Comparison of ENCODE assay signal across 1 cellular context in the genomic region with DNA sequence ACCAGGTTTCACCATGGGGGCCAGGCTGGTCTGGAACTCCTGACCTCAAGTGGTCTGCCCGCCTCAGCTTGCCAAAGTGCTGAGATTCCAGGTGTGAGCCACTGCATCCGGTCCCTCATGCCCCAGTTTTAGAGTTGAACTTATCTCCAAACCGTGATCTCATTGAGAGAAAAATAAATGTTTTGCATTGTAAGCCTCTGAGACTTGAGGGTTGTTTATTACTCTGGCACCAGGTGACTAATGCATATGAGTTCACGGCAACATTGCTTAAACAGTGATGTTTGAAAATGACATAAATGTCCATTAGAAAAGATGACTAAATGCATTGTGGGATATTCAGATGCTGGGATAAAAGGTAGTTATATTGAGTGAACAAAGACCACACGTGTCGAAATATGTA.
TF ChIP-seq lines count a peak whose summit lies in the region.

No MANE protein-coding gene starts in this region.

TF ChIP-seq in IMR-90, 13 proteins besides CTCF, POLR2A, EP300 and RAD21 (continued from another document):
- TF ChIP-seq, protein P1, sequence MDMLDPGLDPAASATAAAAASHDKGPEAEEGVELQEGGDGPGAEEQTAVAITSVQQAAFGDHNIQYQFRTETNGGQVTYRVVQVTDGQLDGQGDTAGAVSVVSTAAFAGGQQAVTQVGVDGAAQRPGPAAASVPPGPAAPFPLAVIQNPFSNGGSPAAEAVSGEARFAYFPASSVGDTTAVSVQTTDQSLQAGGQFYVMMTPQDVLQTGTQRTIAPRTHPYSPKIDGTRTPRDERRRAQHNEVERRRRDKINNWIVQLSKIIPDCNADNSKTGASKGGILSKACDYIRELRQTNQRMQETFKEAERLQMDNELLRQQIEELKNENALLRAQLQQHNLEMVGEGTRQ (IDR thresholded peaks at IDR 0.05; ENCODE audit: low read depth, low read length): peak; percentile 15; the same call in 1 of the 2 replicates
- TF ChIP-seq, protein P2, sequence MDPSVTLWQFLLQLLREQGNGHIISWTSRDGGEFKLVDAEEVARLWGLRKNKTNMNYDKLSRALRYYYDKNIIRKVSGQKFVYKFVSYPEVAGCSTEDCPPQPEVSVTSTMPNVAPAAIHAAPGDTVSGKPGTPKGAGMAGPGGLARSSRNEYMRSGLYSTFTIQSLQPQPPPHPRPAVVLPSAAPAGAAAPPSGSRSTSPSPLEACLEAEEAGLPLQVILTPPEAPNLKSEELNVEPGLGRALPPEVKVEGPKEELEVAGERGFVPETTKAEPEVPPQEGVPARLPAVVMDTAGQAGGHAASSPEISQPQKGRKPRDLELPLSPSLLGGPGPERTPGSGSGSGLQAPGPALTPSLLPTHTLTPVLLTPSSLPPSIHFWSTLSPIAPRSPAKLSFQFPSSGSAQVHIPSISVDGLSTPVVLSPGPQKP (IDR thresholded peaks at IDR 0.05; ENCODE audit: borderline replicate concordance, low read depth, low read length): no peak
- TF ChIP-seq CHD1 (IDR thresholded peaks at IDR 0.05; ENCODE audit: low read depth, low read length) (no peak), MAFK (IDR thresholded peaks at IDR 0.05; ENCODE audit: low read depth, low read length) (no peak), RCOR1 (IDR thresholded peaks at IDR 0.05; ENCODE audit: insufficient replicate concordance, low read length) (peak; percentile 30), RFX5 (IDR thresholded peaks at IDR 0.05; ENCODE audit: low read depth, low read length) (no peak), CEBPB (IDR thresholded peaks at IDR 0.05; ENCODE audit: low read depth, low read length) (peak; percentile 85), SMC3 (IDR thresholded peaks at IDR 0.05; ENCODE audit: low read depth, low read length) (no peak), BHLHE40 (IDR thresholded peaks at IDR 0.05; ENCODE audit: low read depth, low read length) (peak; percentile 46; the same call in 1 of the 2 replicates), FOS (IDR thresholded peaks at IDR 0.05; ENCODE audit: low read depth, low read length) (peak; percentile 69), MXI1 (IDR thresholded peaks at IDR 0.05; ENCODE audit: borderline replicate concordance, low read depth, low read length) (no peak)
